Comparison of ENCODE assay signal across 1 cellular context in the genomic region with DNA sequence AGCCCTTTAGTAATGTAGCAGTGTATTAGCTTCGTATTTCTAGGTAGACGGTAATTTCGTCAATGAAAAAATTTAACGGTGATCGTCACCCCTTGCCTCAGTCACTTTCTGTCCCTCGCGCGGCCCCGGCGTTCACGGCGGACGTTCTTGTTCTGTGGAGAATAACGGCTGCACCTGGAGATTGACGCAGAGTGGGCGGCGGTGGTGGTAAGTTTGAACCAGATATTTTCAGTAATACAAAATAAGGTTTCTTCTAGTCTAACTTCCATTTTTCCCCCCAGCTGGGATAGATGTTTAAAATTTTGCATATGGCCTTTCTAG.
TF ChIP-seq lines count a peak whose summit lies in the region.

No MANE protein-coding gene starts in this region.

TF ChIP-seq in K562, 482 proteins besides CTCF, POLR2A, EP300 and RAD21 (continued from another document and continues in another):
- TF ChIP-seq, protein P1, sequence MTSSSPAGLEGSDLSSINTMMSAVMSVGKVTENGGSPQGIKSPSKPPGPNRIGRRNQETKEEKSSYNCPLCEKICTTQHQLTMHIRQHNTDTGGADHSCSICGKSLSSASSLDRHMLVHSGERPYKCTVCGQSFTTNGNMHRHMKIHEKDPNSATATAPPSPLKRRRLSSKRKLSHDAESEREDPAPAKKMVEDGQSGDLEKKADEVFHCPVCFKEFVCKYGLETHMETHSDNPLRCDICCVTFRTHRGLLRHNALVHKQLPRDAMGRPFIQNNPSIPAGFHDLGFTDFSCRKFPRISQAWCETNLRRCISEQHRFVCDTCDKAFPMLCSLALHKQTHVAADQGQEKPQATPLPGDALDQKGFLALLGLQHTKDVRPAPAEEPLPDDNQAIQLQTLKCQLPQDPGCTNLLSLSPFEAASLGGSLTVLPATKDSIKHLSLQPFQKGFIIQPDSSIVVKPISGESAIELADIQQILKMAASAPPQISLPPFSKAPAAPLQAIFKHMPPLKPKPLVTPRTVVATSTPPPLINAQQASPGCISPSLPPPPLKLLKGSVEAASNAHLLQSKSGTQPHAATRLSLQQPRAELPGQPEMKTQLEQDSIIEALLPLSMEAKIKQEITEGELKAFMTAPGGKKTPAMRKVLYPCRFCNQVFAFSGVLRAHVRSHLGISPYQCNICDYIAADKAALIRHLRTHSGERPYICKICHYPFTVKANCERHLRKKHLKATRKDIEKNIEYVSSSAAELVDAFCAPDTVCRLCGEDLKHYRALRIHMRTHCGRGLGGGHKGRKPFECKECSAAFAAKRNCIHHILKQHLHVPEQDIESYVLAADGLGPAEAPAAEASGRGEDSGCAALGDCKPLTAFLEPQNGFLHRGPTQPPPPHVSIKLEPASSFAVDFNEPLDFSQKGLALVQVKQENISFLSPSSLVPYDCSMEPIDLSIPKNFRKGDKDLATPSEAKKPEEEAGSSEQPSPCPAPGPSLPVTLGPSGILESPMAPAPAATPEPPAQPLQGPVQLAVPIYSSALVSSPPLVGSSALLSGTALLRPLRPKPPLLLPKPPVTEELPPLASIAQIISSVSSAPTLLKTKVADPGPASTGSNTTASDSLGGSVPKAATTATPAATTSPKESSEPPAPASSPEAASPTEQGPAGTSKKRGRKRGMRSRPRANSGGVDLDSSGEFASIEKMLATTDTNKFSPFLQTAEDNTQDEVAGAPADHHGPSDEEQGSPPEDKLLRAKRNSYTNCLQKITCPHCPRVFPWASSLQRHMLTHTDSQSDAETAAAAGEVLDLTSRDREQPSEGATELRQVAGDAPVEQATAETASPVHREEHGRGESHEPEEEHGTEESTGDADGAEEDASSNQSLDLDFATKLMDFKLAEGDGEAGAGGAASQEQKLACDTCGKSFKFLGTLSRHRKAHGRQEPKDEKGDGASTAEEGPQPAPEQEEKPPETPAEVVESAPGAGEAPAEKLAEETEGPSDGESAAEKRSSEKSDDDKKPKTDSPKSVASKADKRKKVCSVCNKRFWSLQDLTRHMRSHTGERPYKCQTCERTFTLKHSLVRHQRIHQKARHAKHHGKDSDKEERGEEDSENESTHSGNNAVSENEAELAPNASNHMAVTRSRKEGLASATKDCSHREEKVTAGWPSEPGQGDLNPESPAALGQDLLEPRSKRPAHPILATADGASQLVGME (CRISPR knock-in tag; IDR thresholded peaks at IDR 0.05): no peak
- TF ChIP-seq POLR3A (IDR thresholded peaks at IDR 0.05; ENCODE audit: borderline replicate concordance, extremely low read depth, insufficient read depth, insufficient read length) (no peak), ZFP36 (IDR thresholded peaks at IDR 0.05; ENCODE audit: low read depth, low read length, partially characterized antibody) (no peak), HNRNPH1 (optimal IDR thresholded peaks at IDR 0.05; ENCODE audit: low read depth, low read length) (no peak), GABPB2 (CRISPR knock-in tag; conservative IDR thresholded peaks at IDR 0.05) (no peak), ETS2 (tag; IDR thresholded peaks at IDR 0.05; ENCODE audit: borderline replicate concordance, poor library complexity, severe bottlenecking) (no peak), KDM2B (CRISPR knock-in tag; IDR thresholded peaks at IDR 0.05) (no peak), BRD9 (IDR thresholded peaks at IDR 0.05; ENCODE audit: low read depth, partially characterized antibody) (peak; percentile 51), ZNF717 (CRISPR knock-in tag; IDR thresholded peaks at IDR 0.05) (no peak), YBX1 (IDR thresholded peaks at IDR 0.05) (no peak), C11orf30 (IDR thresholded peaks at IDR 0.05; ENCODE audit: low read depth) (no peak), PTBP1 (IDR thresholded peaks at IDR 0.05; ENCODE audit: low read depth, low read length) (no peak), SREBF1 (IDR thresholded peaks at IDR 0.05; ENCODE audit: borderline replicate concordance, low read depth, low read length) (no peak), CHD2 (IDR thresholded peaks at IDR 0.05; ENCODE audit: low read depth, low read length) (no peak), ESRRB (CRISPR knock-in tag; IDR thresholded peaks at IDR 0.05; ENCODE audit: borderline replicate concordance) (no peak), ILK (tag; IDR thresholded peaks at IDR 0.05; ENCODE audit: borderline replicate concordance, low read depth) (no peak), EZH2 (IDR thresholded peaks at IDR 0.05; ENCODE audit: borderline replicate concordance, low read depth, low read length) (no peak), MAFF (IDR thresholded peaks at IDR 0.05; ENCODE audit: low read length) (no peak), DPF2 (IDR thresholded peaks at IDR 0.05) (no peak; the same call in 1 of the 2 replicates), L3MBTL2 (IDR thresholded peaks at IDR 0.05) (peak; percentile 71; the same call in 1 of the 2 replicates), ARNT (IDR thresholded peaks at IDR 0.05) (peak; percentile 58 to 81; a peak in 2 of 4 replicates), ZNF785 (CRISPR knock-in tag; IDR thresholded peaks at IDR 0.05) (no peak), GABPB1 (CRISPR knock-in tag; IDR thresholded peaks at IDR 0.05) (no peak)
- TF ChIP-seq, protein P2, sequence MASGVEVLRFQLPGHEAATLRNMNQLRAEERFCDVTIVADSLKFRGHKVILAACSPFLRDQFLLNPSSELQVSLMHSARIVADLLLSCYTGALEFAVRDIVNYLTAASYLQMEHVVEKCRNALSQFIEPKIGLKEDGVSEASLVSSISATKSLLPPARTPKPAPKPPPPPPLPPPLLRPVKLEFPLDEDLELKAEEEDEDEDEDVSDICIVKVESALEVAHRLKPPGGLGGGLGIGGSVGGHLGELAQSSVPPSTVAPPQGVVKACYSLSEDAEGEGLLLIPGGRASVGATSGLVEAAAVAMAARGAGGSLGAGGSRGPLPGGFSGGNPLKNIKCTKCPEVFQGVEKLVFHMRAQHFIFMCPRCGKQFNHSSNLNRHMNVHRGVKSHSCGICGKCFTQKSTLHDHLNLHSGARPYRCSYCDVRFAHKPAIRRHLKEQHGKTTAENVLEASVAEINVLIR (CRISPR knock-in tag; IDR thresholded peaks at IDR 0.05): no peak
- TF ChIP-seq, protein P3, sequence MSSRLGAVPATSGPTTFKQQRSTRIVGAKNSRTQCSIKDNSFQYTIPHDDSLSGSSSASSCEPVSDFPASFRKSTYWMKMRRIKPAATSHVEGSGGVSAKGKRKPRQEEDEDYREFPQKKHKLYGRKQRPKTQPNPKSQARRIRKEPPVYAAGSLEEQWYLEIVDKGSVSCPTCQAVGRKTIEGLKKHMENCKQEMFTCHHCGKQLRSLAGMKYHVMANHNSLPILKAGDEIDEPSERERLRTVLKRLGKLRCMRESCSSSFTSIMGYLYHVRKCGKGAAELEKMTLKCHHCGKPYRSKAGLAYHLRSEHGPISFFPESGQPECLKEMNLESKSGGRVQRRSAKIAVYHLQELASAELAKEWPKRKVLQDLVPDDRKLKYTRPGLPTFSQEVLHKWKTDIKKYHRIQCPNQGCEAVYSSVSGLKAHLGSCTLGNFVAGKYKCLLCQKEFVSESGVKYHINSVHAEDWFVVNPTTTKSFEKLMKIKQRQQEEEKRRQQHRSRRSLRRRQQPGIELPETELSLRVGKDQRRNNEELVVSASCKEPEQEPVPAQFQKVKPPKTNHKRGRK (tag; IDR thresholded peaks at IDR 0.05): no peak
- TF ChIP-seq, protein P4, sequence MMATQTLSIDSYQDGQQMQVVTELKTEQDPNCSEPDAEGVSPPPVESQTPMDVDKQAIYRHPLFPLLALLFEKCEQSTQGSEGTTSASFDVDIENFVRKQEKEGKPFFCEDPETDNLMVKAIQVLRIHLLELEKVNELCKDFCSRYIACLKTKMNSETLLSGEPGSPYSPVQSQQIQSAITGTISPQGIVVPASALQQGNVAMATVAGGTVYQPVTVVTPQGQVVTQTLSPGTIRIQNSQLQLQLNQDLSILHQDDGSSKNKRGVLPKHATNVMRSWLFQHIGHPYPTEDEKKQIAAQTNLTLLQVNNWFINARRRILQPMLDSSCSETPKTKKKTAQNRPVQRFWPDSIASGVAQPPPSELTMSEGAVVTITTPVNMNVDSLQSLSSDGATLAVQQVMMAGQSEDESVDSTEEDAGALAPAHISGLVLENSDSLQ (IDR thresholded peaks at IDR 0.05): peak; percentile 57; the same call in 1 of the 2 replicates
- TF ChIP-seq, protein P5, sequence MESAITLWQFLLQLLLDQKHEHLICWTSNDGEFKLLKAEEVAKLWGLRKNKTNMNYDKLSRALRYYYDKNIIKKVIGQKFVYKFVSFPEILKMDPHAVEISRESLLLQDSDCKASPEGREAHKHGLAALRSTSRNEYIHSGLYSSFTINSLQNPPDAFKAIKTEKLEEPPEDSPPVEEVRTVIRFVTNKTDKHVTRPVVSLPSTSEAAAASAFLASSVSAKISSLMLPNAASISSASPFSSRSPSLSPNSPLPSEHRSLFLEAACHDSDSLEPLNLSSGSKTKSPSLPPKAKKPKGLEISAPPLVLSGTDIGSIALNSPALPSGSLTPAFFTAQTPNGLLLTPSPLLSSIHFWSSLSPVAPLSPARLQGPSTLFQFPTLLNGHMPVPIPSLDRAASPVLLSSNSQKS (CRISPR knock-in tag; IDR thresholded peaks at IDR 0.05): no peak
- TF ChIP-seq, protein P6, sequence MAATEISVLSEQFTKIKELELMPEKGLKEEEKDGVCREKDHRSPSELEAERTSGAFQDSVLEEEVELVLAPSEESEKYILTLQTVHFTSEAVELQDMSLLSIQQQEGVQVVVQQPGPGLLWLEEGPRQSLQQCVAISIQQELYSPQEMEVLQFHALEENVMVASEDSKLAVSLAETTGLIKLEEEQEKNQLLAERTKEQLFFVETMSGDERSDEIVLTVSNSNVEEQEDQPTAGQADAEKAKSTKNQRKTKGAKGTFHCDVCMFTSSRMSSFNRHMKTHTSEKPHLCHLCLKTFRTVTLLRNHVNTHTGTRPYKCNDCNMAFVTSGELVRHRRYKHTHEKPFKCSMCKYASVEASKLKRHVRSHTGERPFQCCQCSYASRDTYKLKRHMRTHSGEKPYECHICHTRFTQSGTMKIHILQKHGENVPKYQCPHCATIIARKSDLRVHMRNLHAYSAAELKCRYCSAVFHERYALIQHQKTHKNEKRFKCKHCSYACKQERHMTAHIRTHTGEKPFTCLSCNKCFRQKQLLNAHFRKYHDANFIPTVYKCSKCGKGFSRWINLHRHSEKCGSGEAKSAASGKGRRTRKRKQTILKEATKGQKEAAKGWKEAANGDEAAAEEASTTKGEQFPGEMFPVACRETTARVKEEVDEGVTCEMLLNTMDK (IDR thresholded peaks at IDR 0.05; ENCODE audit: borderline replicate concordance, insufficient read depth, low read depth, low read length, poor library complexity, severe bottlenecking): no peak
- TF ChIP-seq, protein P7, sequence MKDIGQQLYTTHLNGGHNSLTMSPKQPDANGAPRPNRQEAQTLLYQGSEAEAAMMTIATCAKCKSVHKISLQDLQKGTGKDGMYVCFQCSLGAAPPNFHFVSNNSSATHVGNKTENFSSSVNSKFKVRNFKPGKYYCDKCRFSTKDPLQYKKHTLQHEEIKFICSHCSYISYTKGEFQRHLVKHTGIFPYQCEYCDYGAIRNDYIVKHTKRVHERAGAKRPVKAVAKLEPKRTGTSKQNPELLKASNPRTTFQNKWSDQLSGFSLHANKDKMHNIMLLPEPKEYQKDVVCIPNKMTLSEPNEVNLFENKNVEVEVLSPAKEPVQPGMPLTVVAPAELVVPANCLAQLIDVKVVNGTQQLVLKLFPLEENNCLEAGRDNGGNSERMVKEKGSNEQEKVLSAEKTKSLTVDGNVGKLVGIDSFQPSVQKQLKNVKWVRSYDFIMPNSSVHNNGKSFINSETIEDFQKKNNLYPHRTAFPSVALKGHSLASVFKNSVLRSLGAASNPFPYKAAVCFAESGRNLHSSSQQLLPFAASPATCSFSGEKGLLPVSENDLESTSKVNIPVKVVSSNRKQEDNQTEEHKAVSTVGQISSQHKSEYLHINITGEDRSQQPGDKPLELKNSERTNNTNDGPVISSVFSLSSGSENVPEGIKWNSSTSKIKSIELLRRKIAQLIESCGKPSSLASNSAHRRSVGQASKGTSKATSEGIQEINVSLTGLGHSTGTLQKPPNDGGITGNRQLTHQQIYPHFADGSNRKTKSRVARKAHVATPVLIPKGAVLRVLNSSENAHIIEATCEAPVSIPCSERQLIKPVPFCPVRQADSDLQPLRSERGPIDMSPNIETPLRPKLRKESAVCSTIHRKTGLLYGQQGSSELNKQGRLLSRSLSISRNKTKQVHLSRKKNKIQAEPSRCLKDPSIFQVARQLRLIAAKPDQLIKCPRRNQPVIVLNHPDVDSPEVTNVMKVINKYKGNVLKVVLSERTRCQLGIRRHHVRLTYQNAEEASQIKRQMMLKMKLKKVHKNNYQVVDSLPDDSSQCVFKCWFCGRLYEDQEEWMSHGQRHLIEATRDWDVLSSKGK (CRISPR knock-in tag; IDR thresholded peaks at IDR 0.05): no peak
- TF ChIP-seq, protein P8, sequence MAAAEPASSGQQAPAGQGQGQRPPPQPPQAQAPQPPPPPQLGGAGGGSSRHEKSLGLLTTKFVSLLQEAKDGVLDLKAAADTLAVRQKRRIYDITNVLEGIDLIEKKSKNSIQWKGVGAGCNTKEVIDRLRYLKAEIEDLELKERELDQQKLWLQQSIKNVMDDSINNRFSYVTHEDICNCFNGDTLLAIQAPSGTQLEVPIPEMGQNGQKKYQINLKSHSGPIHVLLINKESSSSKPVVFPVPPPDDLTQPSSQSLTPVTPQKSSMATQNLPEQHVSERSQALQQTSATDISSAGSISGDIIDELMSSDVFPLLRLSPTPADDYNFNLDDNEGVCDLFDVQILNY (CRISPR knock-in tag; IDR thresholded peaks at IDR 0.05): no peak
- TF ChIP-seq, protein P9, sequence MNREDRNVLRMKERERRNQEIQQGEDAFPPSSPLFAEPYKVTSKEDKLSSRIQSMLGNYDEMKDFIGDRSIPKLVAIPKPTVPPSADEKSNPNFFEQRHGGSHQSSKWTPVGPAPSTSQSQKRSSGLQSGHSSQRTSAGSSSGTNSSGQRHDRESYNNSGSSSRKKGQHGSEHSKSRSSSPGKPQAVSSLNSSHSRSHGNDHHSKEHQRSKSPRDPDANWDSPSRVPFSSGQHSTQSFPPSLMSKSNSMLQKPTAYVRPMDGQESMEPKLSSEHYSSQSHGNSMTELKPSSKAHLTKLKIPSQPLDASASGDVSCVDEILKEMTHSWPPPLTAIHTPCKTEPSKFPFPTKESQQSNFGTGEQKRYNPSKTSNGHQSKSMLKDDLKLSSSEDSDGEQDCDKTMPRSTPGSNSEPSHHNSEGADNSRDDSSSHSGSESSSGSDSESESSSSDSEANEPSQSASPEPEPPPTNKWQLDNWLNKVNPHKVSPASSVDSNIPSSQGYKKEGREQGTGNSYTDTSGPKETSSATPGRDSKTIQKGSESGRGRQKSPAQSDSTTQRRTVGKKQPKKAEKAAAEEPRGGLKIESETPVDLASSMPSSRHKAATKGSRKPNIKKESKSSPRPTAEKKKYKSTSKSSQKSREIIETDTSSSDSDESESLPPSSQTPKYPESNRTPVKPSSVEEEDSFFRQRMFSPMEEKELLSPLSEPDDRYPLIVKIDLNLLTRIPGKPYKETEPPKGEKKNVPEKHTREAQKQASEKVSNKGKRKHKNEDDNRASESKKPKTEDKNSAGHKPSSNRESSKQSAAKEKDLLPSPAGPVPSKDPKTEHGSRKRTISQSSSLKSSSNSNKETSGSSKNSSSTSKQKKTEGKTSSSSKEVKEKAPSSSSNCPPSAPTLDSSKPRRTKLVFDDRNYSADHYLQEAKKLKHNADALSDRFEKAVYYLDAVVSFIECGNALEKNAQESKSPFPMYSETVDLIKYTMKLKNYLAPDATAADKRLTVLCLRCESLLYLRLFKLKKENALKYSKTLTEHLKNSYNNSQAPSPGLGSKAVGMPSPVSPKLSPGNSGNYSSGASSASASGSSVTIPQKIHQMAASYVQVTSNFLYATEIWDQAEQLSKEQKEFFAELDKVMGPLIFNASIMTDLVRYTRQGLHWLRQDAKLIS (CRISPR knock-in tag; IDR thresholded peaks at IDR 0.05): 0 out of 2 replicates have a peak, but pooled peaks have one; percentile 15
- TF ChIP-seq, protein P10, sequence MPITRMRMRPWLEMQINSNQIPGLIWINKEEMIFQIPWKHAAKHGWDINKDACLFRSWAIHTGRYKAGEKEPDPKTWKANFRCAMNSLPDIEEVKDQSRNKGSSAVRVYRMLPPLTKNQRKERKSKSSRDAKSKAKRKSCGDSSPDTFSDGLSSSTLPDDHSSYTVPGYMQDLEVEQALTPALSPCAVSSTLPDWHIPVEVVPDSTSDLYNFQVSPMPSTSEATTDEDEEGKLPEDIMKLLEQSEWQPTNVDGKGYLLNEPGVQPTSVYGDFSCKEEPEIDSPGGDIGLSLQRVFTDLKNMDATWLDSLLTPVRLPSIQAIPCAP (CRISPR knock-in tag; IDR thresholded peaks at IDR 0.05; ENCODE audit: borderline replicate concordance): no peak
